In the genomic region with DNA sequence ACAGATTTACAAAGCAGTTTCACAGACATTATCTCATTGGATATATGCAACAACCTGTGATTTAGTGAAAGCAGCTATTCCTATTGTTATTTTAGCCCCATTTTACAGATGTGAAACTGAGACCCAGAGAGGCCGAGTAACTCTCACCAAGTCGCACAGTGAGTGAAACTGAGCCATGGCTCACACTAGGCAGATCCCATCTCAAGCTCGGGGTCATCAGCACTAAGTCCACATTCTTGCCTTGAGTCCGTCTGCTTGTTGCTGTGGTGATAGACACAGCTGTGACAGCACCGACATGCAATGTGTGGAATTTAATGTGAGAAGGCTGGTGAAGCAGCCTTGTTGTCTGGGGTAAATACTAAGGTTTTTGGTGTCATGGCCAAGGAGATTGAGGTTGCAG, we compare ENCODE assay signal across 8 cellular contexts. TPM values are rescaled to one million over a fixed set of nuclear protein-coding genes. Genes with fewer than 3 reads are reported as not detected.
DNase-seq lines count a peak whose midpoint lies in the region; ATAC-seq and TF ChIP-seq lines count a peak whose summit lies in the region.

No MANE protein-coding gene starts in this region.

- DNase-seq in G401 (ENCODE audit: low spot score) (peak; percentile 17), chondrocyte (ENCODE audit: low spot score) (no peak), non-pigmented ciliary epithelial cell (ENCODE audit: low read depth) (peak; percentile 89), NCI-H2029 (lab: John Stamatoyannopoulos, UW) (no peak), CD1c-positive myeloid dendritic cell (ENCODE audit: extremely low spot score) (no peak), NCI-H774 (lab: John Stamatoyannopoulos, UW) (no peak)
- DNase-seq in activated naive CD4-positive, alpha-beta T cell treated with anti-CD3 and anti-CD28 coated beads, Interleukin-2, amount 50 U/mL, for 72 hours (ENCODE audit: low spot score in 2 of 2): no peak

- peak; percentile 61 for ATAC-seq in HG02798 (IDR thresholded peaks at IDR 0.05; ENCODE audit: poor library complexity, unreplicated experiment)
- no peak for ATAC-seq in activated naive CD4-positive, alpha-beta T cell treated with anti-CD3 and anti-CD28 coated beads, Interleukin-2, amount 50 U/mL, for 72 hours

- H3K36me3 Mint-ChIP-seq in chondrocyte (ENCODE audit: low read depth): peaks cover 9% of the 10 kb centered on the region
- H3K36me3 Mint-ChIP-seq in activated naive CD4-positive, alpha-beta T cell treated with anti-CD3 and anti-CD28 coated beads, Interleukin-2, amount 50 U/mL, for 72 hours: no peaks in the 10 kb centered on the region

- peak overlapping the region; percentile 98 for H3K27ac Mint-ChIP-seq in chondrocyte (ENCODE audit: unreplicated experiment)
- H3K27ac Mint-ChIP-seq in activated naive CD4-positive, alpha-beta T cell treated with anti-CD3 and anti-CD28 coated beads, Interleukin-2, amount 50 U/mL, for 72 hours: no peak overlapping the region

- peaks cover 35% of the 10 kb centered on the region for H3K4me1 Mint-ChIP-seq in chondrocyte (ENCODE audit: low read depth)

- TF ChIP-seq CTCF in chondrocyte (IDR thresholded peaks at IDR 0.05): no peak

- no peaks in the 10 kb centered on the region for H3K27me3 Mint-ChIP-seq in chondrocyte (ENCODE audit: low read depth)

- in situ Hi-C loops in G401 (cut with HindIII; ENCODE audit: low sequenced_read_pairs): no loop called here

- H3K4me3 Mint-ChIP-seq in chondrocyte (ENCODE audit: unreplicated experiment): peak overlapping the region; percentile 47

- H3K9me3 Mint-ChIP-seq in chondrocyte (ENCODE audit: low read depth): no peaks in the 10 kb centered on the region
- H3K9me3 Mint-ChIP-seq in activated naive CD4-positive, alpha-beta T cell treated with anti-CD3 and anti-CD28 coated beads, Interleukin-2, amount 50 U/mL, for 72 hours: no peaks in the 10 kb centered on the region

RNA-seq across cellular contexts. Expression of gene GMCL1, which starts 40.3 kb away (rescaled TPM):
- total RNA-seq in G401 (2014; rRNA removed; shearing (Covaris generic)): 10.2 and 15.9 TPM in 2 replicates
- 13.6 to 20.7 TPM (median 13.6 TPM) in 3 replicates for total RNA-seq in chondrocyte
- total RNA-seq in activated naive CD4-positive, alpha-beta T cell treated with anti-CD3 and anti-CD28 coated beads, Interleukin-2, amount 50 U/mL, for 72 hours: 10 to 100 TPM; 22.8 to 44.9 TPM

RNA-seq across cellular contexts. Expression of gene ANXA4, which starts 47.2 kb away (rescaled TPM):
- total RNA-seq in G401 (2014; rRNA removed; shearing (Covaris generic)): 64.8 and 85.8 TPM in 2 replicates
- total RNA-seq in chondrocyte: 88.1 to 100 TPM (median 99.0 TPM) in 3 replicates
- total RNA-seq in activated naive CD4-positive, alpha-beta T cell treated with anti-CD3 and anti-CD28 coated beads, Interleukin-2, amount 50 U/mL, for 72 hours: 10 to 100 TPM; 22.4 to 32.0 TPM

Comparison
In these comparisons a context has a peak if more than half of its experiments do, and no peak if none do; other contexts are left out.
1. DNase-seq: peak in G401 (single experiment) and non-pigmented ciliary epithelial cell (single experiment); none in chondrocyte (single experiment), activated naive CD4-positive, alpha-beta T cell treated with anti-CD3 and anti-CD28 coated beads, Interleukin-2, amount 50 U/mL, for 72 hours (0 of 2), NCI-H2029 (single experiment), CD1c-positive myeloid dendritic cell (single experiment) and NCI-H774 (single experiment).